ENCODE assay signal across 28 cellular contexts in the genomic region with DNA sequence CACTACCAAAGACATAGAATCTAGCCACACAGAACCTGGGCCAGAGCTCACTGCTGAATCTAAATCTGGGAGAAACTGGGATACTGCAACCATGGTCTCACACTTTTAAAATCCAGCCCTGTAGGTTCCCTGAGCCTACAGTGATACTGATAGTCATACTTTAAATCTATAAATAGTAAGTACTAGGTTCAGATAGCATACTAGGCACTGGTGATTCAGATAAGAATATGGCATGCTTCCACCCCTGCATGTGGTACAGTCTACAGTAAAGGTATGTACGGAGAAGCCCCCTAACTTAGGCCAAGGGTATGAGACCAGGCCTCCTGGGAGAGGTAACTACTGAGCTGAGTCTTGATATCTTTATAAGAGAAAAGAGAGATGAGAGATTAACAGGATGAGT.
"Had no signal": no experiment of that assay in that cellular context is flagged by ENCODE, and none has a peak within 500 bp of the region (broad histone marks: within the 10 kb centered on the region; RNA-seq: fewer than 3 reads in every experiment).

No MANE protein-coding gene starts in this region.

- ATAC-seq: activated CD8-positive, alpha-beta memory T cell treated with anti-CD3 and anti-CD28 coated beads, Interleukin-2, amount 10 ng/mL, durations not matched to agents 7 days and 5 days; activated CD8-positive, alpha-beta T cell treated with anti-CD3 and anti-CD28 coated beads, Interleukin-2, amount 10 ng/mL, durations not matched to agents 7 days and 5 days; activated naive CD8-positive, alpha-beta T cell treated with anti-CD3 and anti-CD28 coated beads, Interleukin-2, amount 50 U/mL, for 24 hours; T-cell; T-helper 17 cell had no signal

- H3K9me3 Mint-ChIP-seq: activated CD4-positive, alpha-beta memory T cell treated with anti-CD3 and anti-CD28 coated beads, Interleukin-2, amount 10 ng/mL, durations not matched to agents 7 days and 5 days; activated CD4-positive, alpha-beta T cell treated with anti-CD3 and anti-CD28 coated beads, Interleukin-2, amount 10 ng/mL, durations not matched to agents 7 days and 5 days; activated T-cell treated with anti-CD3 and anti-CD28 coated beads, Interleukin-2, amount 50 U/mL, for 24 hours had no signal

- H3K36me3 Mint-ChIP-seq: activated CD8-positive, alpha-beta memory T cell treated with anti-CD3 and anti-CD28 coated beads, Interleukin-2, amount 10 ng/mL, durations not matched to agents 7 days and 5 days; activated naive CD4-positive, alpha-beta T cell treated with anti-CD3 and anti-CD28 coated beads, Interleukin-2, amount 10 ng/mL, durations not matched to agents 7 days and 5 days; activated naive CD4-positive, alpha-beta T cell treated with anti-CD3 and anti-CD28 coated beads, Interleukin-2, amount 50 U/mL, for 24 hours; activated naive CD8-positive, alpha-beta T cell; activated naive CD8-positive, alpha-beta T cell treated with anti-CD3 and anti-CD28 coated beads, Interleukin-2, amount 10 ng/mL, durations not matched to agents 7 days and 5 days; T-cell had no signal

- FAIRE-seq: TTC549 had no signal

- H3K27ac Mint-ChIP-seq: activated B cell treated with CpG ODN at 0.5 μM for 24 hours; activated CD4-positive, alpha-beta memory T cell treated with anti-CD3 and anti-CD28 coated beads, Interleukin-2, amount 10 ng/mL, durations not matched to agents 7 days and 5 days; activated CD4-positive, alpha-beta T cell treated with anti-CD3 and anti-CD28 coated beads, Interleukin-2, amount 10 ng/mL, durations not matched to agents 7 days and 5 days; activated CD8-positive, alpha-beta memory T cell treated with anti-CD3 and anti-CD28 coated beads, Interleukin-2, amount 10 ng/mL, durations not matched to agents 7 days and 5 days; activated CD8-positive, alpha-beta T cell treated with anti-CD3 and anti-CD28 coated beads, Interleukin-2, amount 10 ng/mL, durations not matched to agents 7 days and 5 days; activated naive CD4-positive, alpha-beta T cell treated with anti-CD3 and anti-CD28 coated beads, Interleukin-2, amount 10 ng/mL, durations not matched to agents 7 days and 5 days; activated naive CD4-positive, alpha-beta T cell treated with anti-CD3 and anti-CD28 coated beads, Interleukin-2, amount 50 U/mL, for 24 hours; activated naive CD8-positive, alpha-beta T cell; activated naive CD8-positive, alpha-beta T cell treated with anti-CD3 and anti-CD28 coated beads, Interleukin-2, amount 10 ng/mL, durations not matched to agents 7 days and 5 days; activated naive CD8-positive, alpha-beta T cell treated with anti-CD3 and anti-CD28 coated beads, Interleukin-2, amount 50 U/mL, for 24 hours; activated T-cell treated with anti-CD3 and anti-CD28 coated beads, Interleukin-2, amount 50 U/mL, for 24 hours; activated T-helper 2 cell treated with anti-CD3 and anti-CD28 coated beads, Interferon-gamma antibody, Interleukin-2, Interleukin-4, amounts not matched to agents 10 μg/mL and 5 μg/mL and 100 μg/mL, durations not matched to agents 14 hours and 24 hours and 36 hours; brain; T-cell; T-helper 17 cell had no signal

- H3K4me1 Mint-ChIP-seq: activated B cell treated with CpG ODN at 0.5 μM for 24 hours; activated CD4-positive, alpha-beta memory T cell treated with anti-CD3 and anti-CD28 coated beads, Interleukin-2, amount 10 ng/mL, durations not matched to agents 7 days and 5 days; activated CD4-positive, alpha-beta T cell treated with anti-CD3 and anti-CD28 coated beads, Interleukin-2, amount 10 ng/mL, durations not matched to agents 7 days and 5 days; activated CD8-positive, alpha-beta memory T cell treated with anti-CD3 and anti-CD28 coated beads, Interleukin-2, amount 10 ng/mL, durations not matched to agents 7 days and 5 days; activated naive CD4-positive, alpha-beta T cell treated with anti-CD3 and anti-CD28 coated beads, Interleukin-2, amount 10 ng/mL, durations not matched to agents 7 days and 5 days; activated naive CD4-positive, alpha-beta T cell treated with anti-CD3 and anti-CD28 coated beads, Interleukin-2, amount 50 U/mL, for 24 hours; activated naive CD8-positive, alpha-beta T cell treated with anti-CD3 and anti-CD28 coated beads, Interleukin-2, amount 10 ng/mL, durations not matched to agents 7 days and 5 days; activated naive CD8-positive, alpha-beta T cell treated with anti-CD3 and anti-CD28 coated beads, Interleukin-2, amount 50 U/mL, for 24 hours; T-cell; T-helper 17 cell had no signal

- DNase-seq: activated B cell treated with CpG ODN at 0.5 μM for 24 hours; activated CD4-positive, alpha-beta memory T cell treated with anti-CD3 and anti-CD28 coated beads, Interleukin-2, amount 10 ng/mL, durations not matched to agents 7 days and 5 days; activated CD4-positive, alpha-beta T cell treated with anti-CD3 and anti-CD28 coated beads for 4 hours; activated CD4-positive, alpha-beta T cell treated with anti-CD3 and anti-CD28 coated beads, Interleukin-2, amount 10 ng/mL, durations not matched to agents 7 days and 5 days; activated CD4-positive, alpha-beta T cell treated with anti-CD3 and anti-CD28 coated beads, Interleukin-2, amount 50 U/mL, for 48 hours; activated CD4-positive, CD25-positive, alpha-beta regulatory T cell treated with anti-CD3 and anti-CD28 coated beads, Interleukin-2, amount 50 U/mL, for 72 hours; activated CD8-positive, alpha-beta memory T cell treated with anti-CD3 and anti-CD28 coated beads for 24 hours; activated CD8-positive, alpha-beta memory T cell treated with anti-CD3 and anti-CD28 coated beads, Interleukin-2, amount 10 ng/mL, durations not matched to agents 7 days and 5 days; activated CD8-positive, alpha-beta memory T cell treated with anti-CD3 and anti-CD28 coated beads, Interleukin-2, amount 50 U/mL, for 48 hours; activated CD8-positive, alpha-beta T cell treated with anti-CD3 and anti-CD28 coated beads, Interleukin-2, amount 10 ng/mL, durations not matched to agents 7 days and 5 days; activated effector memory CD4-positive, alpha-beta T cell treated with Interleukin-2 at 50 U/mL for 16 hours; activated gamma-delta T cell; activated naive CD4-positive, alpha-beta T cell treated with anti-CD3 and anti-CD28 coated beads, Interleukin-2, amount 10 ng/mL, durations not matched to agents 7 days and 5 days; activated naive CD4-positive, alpha-beta T cell treated with Interleukin-2 at 50 U/mL for 16 hours; activated naive CD8-positive, alpha-beta T cell treated with anti-CD3 and anti-CD28 coated beads, Interleukin-2, amount 10 ng/mL, durations not matched to agents 7 days and 5 days; activated naive CD8-positive, alpha-beta T cell treated with anti-CD3 and anti-CD28 coated beads, Interleukin-2, amount 50 U/mL, for 24 hours; activated T-cell treated with anti-CD3 and anti-CD28 coated beads, Interleukin-2, amount 50 U/mL, for 24 hours; activated T-cell treated with anti-CD3 and anti-CD28 coated beads, Interleukin-2, amount 50 U/mL, for 48 hours; amygdala; anterior cingulate cortex; central memory CD4-positive, alpha-beta T cell; T-cell; T-helper 17 cell had no signal

- H3K27me3 Mint-ChIP-seq: activated CD8-positive, alpha-beta memory T cell treated with anti-CD3 and anti-CD28 coated beads, Interleukin-2, amount 10 ng/mL, durations not matched to agents 7 days and 5 days; activated naive CD4-positive, alpha-beta T cell treated with anti-CD3 and anti-CD28 coated beads, Interleukin-2, amount 10 ng/mL, durations not matched to agents 7 days and 5 days had no signal

- H3K4me3 Mint-ChIP-seq: activated B cell treated with CpG ODN at 0.5 μM for 24 hours; activated CD4-positive, alpha-beta memory T cell treated with anti-CD3 and anti-CD28 coated beads, Interleukin-2, amount 10 ng/mL, durations not matched to agents 7 days and 5 days; activated CD4-positive, alpha-beta T cell treated with anti-CD3 and anti-CD28 coated beads, Interleukin-2, amount 10 ng/mL, durations not matched to agents 7 days and 5 days; activated CD8-positive, alpha-beta memory T cell treated with anti-CD3 and anti-CD28 coated beads, Interleukin-2, amount 10 ng/mL, durations not matched to agents 7 days and 5 days; activated CD8-positive, alpha-beta T cell treated with anti-CD3 and anti-CD28 coated beads, Interleukin-2, amount 10 ng/mL, durations not matched to agents 7 days and 5 days; activated naive CD4-positive, alpha-beta T cell treated with anti-CD3 and anti-CD28 coated beads, Interleukin-2, amount 10 ng/mL, durations not matched to agents 7 days and 5 days; activated naive CD4-positive, alpha-beta T cell treated with anti-CD3 and anti-CD28 coated beads, Interleukin-2, amount 50 U/mL, for 24 hours; activated naive CD8-positive, alpha-beta T cell; activated naive CD8-positive, alpha-beta T cell treated with anti-CD3 and anti-CD28 coated beads, Interleukin-2, amount 10 ng/mL, durations not matched to agents 7 days and 5 days; activated naive CD8-positive, alpha-beta T cell treated with anti-CD3 and anti-CD28 coated beads, Interleukin-2, amount 50 U/mL, for 24 hours; activated T-cell treated with anti-CD3 and anti-CD28 coated beads, Interleukin-2, amount 50 U/mL, for 24 hours; brain; T-cell; T-helper 17 cell had no signal
